Comparison of ENCODE assay signal across 18 cellular contexts in genomic region chr15:66854012-66854965, GRCh38.
DNase-seq lines count a peak whose midpoint lies in the region; ATAC-seq and TF ChIP-seq lines count a peak whose summit lies in the region.
"Had no signal": no experiment of that assay in that cellular context is flagged by ENCODE, and none has a peak within 500 bp of the region (broad histone marks: within the 10 kb centered on the region; RNA-seq: fewer than 3 reads in every experiment).

No MANE protein-coding gene starts in this region.

- H3K27me3 ChIP-seq in H9 (ENCODE audit: insufficient read depth, low read length) (no peaks in the 10 kb centered on the region), RWPE2 (ENCODE audit: insufficient read depth, poor library complexity, severe bottlenecking) (no peaks in the 10 kb centered on the region), thyroid gland (no peaks in the 10 kb centered on the region)
- H3K27me3 ChIP-seq: upper lobe of left lung had no signal

- H3K36me3 Mint-ChIP-seq in H9 (ENCODE audit: insufficient read depth in 1 of 3, low read depth in 3 of 3): no peaks in the 10 kb centered on the region
- H3K36me3 Mint-ChIP-seq in activated T-cell treated with anti-CD3 and anti-CD28 coated beads, Interleukin-2, amount 50 U/mL, for 4 hours (ENCODE audit: insufficient read depth): no peaks in the 10 kb centered on the region
- H3K36me3 Mint-ChIP-seq: natural killer cell, T-cell had no signal

- no peak for ATAC-seq in RWPE2 (ENCODE audit: low read depth)
- ATAC-seq in sciatic nerve: no peak
- no peak for ATAC-seq in activated T-cell treated with anti-CD3 and anti-CD28 coated beads, Interleukin-2, amount 50 U/mL, for 4 hours
- ATAC-seq: natural killer cell, T-cell had no signal

- no peaks in the 10 kb centered on the region; a peak in 1 of 5 replicates for H3K9me3 Mint-ChIP-seq in H9
- H3K9me3 Mint-ChIP-seq in activated T-cell treated with anti-CD3 and anti-CD28 coated beads, Interleukin-2, amount 50 U/mL, for 4 hours: no peaks in the 10 kb centered on the region
- H3K9me3 Mint-ChIP-seq: CD8-positive, alpha-beta memory T cell; natural killer cell; T-cell had no signal

- no peak overlapping the region for H2BK15ac ChIP-seq in H9 (ENCODE audit: low read depth, low read length)

- WGBS in H9 (ENCODE audit: extremely low coverage, insufficient read length, low lambda C conversion rate): no CpG with 5 or more reads among the region's 23 CpGs
- 87 to 88% methylated on average over 23 of the region's 23 CpGs for whole genome bisulfite sequencing in thyroid gland, 2 donors

- H2BK12ac ChIP-seq in H9 (ENCODE audit: insufficient read length, low read depth, low read length): no peak overlapping the region

- H3K4ac ChIP-seq in H9 (ENCODE audit: low read depth, low read length): no peak overlapping the region

- no peak overlapping the region for H3T11ph ChIP-seq in H9 (ENCODE audit: low read length)

- no peak overlapping the region for H3K27ac ChIP-seq in H9 (ENCODE audit: insufficient read length, low read depth, low read length)
- H3K27ac ChIP-seq in RWPE2 (ENCODE audit: poor library complexity, severe bottlenecking): no peak overlapping the region
- no peak overlapping the region for H3K27ac ChIP-seq in thyroid gland
- H3K27ac ChIP-seq: esophagus squamous epithelium, upper lobe of left lung had no signal

- H3K18ac ChIP-seq in H9 (ENCODE audit: insufficient read length, low read depth, low read length): no peak overlapping the region

- no peaks in the 10 kb centered on the region for H3K79me2 ChIP-seq in H9 (ENCODE audit: insufficient read depth, low read length)

- H3K27ac Mint-ChIP-seq in H9: no peak overlapping the region; a peak in 1 of 7 replicates
- H3K27ac Mint-ChIP-seq: natural killer cell, T-cell had no signal

- peak; percentile 42 for DNase-seq in H9
- DNase-seq in RWPE2 (ENCODE audit: low spot score): peak; percentile 70
- DNase-seq in islet precursor cell: peak; percentile 48
- peak; percentile 54 for DNase-seq in sciatic nerve (ENCODE audit: low spot score)
- no peak for DNase-seq in thyroid gland
- DNase-seq in NCI-H226: no peak
- DNase-seq in activated T-cell treated with anti-CD3 and anti-CD28 coated beads, Interleukin-2, amount 50 U/mL, for 4 hours: no peak
- no peak for DNase-seq in T1000 (lab: John Stamatoyannopoulos, UW)
- DNase-seq: CD8-positive, alpha-beta memory T cell; central memory CD4-positive, alpha-beta T cell; effector CD8-positive, alpha-beta T cell; esophagus squamous epithelium; natural killer cell; NCI-H1417 treated with DMSO at 0.1 percent for 48 hours; SHP77 treated with DMSO at 0.1 percent for 48 hours; stimulated activated naive CD4-positive, alpha-beta T cell treated with Interleukin-2 at 50 U/mL for 16 hours had no signal

- no peak overlapping the region for H3K9ac ChIP-seq in H9 (ENCODE audit: extremely low read depth, insufficient read length, low read length)

- H3K4me1 ChIP-seq in H9 (ENCODE audit: insufficient read depth, low read length) (no peaks in the 10 kb centered on the region), RWPE2 (ENCODE audit: insufficient read depth, poor library complexity, severe bottlenecking) (no peaks in the 10 kb centered on the region), thyroid gland (peaks cover 7 to 16% of the 10 kb centered on the region in 2 donors)

- H2BK120ac ChIP-seq in H9 (ENCODE audit: low read depth, low read length, poor library complexity, severe bottlenecking): no peak overlapping the region

- H2BK20ac ChIP-seq in H9 (ENCODE audit: low read depth, low read length, poor library complexity, severe bottlenecking): no peak overlapping the region

- H3K4me2 ChIP-seq in H9 (ENCODE audit: insufficient read depth, insufficient read length, low read length): no peak overlapping the region

- TF ChIP-seq CTCF in H9 (conservative IDR thresholded peaks at IDR 0.05) (no peak), RWPE2 (IDR thresholded peaks at IDR 0.05; ENCODE audit: poor library complexity, severe bottlenecking) (no peak), thyroid gland (IDR thresholded peaks at IDR 0.05) (no peak)

- H4K5ac ChIP-seq in H9 (ENCODE audit: insufficient read length, low read depth, low read length): no peak overlapping the region

- H2BK5ac ChIP-seq in H9 (ENCODE audit: insufficient read length, low read length): no peak overlapping the region

- H3K56ac ChIP-seq in H9 (ENCODE audit: insufficient read length, low read depth, low read length): no peak overlapping the region

- intact Hi-C loops in sciatic nerve (cut with DNase I): loop anchor here (5.0 kb wide), 2 partner anchors 237 to 252 kb away; no protein-coding TSS in a partner anchor
- intact Hi-C loops in thyroid gland (cut with DNase I): loop anchor here (5.0 kb wide), 2 partner anchors 237 to 252 kb away; no protein-coding TSS in a partner anchor

- H4K91ac ChIP-seq in H9 (ENCODE audit: insufficient read length, low read depth, low read length): no peak overlapping the region

- no peak for TF ChIP-seq POLR2A in thyroid gland (IDR thresholded peaks at IDR 0.05)

- no peak overlapping the region; a peak in 1 of 5 replicates for H3K4me3 Mint-ChIP-seq in H9
- H3K4me3 Mint-ChIP-seq in activated T-cell treated with anti-CD3 and anti-CD28 coated beads, Interleukin-2, amount 50 U/mL, for 4 hours: no peak overlapping the region
- H3K4me3 Mint-ChIP-seq: CD8-positive, alpha-beta memory T cell; natural killer cell; T-cell had no signal

- H4K20me1 ChIP-seq in H9 (ENCODE audit: control insufficient read depth, insufficient read depth, insufficient read length): no peaks in the 10 kb centered on the region

- no peaks in the 10 kb centered on the region for H3K36me3 ChIP-seq in RWPE2 (ENCODE audit: low read depth)
- no peaks in the 10 kb centered on the region for H3K36me3 ChIP-seq in thyroid gland
- H3K36me3 ChIP-seq: esophagus squamous epithelium, upper lobe of left lung had no signal

- H3K9me3 ChIP-seq in H9 (ENCODE audit: control insufficient read depth, low read depth, low read length): no peaks in the 10 kb centered on the region
- no peaks in the 10 kb centered on the region for H3K9me3 ChIP-seq in RWPE2 (ENCODE audit: severe bottlenecking)
- H3K9me3 ChIP-seq in thyroid gland: no peaks in the 10 kb centered on the region
- H3K9me3 ChIP-seq: esophagus squamous epithelium, upper lobe of left lung had no signal

- H3K4me3 ChIP-seq in RWPE2 (ENCODE audit: severe bottlenecking): no peak overlapping the region
- no peak overlapping the region for H3K4me3 ChIP-seq in thyroid gland (replicated peaks in 1 of 3)
- H3K4me3 ChIP-seq: esophagus squamous epithelium, upper lobe of left lung had no signal

- no peak overlapping the region for H3K23ac ChIP-seq in H9 (ENCODE audit: insufficient read length, low read depth, low read length)

- no peak overlapping the region for H4K8ac ChIP-seq in H9 (replicated peaks; ENCODE audit: insufficient read length, low read depth, low read length)

- H3K79me1 ChIP-seq in H9 (ENCODE audit: insufficient read depth, low read depth, low read length, poor library complexity, severe bottlenecking): no peaks in the 10 kb centered on the region

- H2AFZ ChIP-seq in H9 (ENCODE audit: low read length): no peak overlapping the region

- H3K23me2 ChIP-seq in H9 (ENCODE audit: insufficient read length, low read depth, low read length, poor library complexity, severe bottlenecking): no peaks in the 10 kb centered on the region

- no peak overlapping the region for H3K14ac ChIP-seq in H9 (ENCODE audit: insufficient read depth, low read length)

- H2AK5ac ChIP-seq in H9 (ENCODE audit: insufficient read length, low read length): no peak overlapping the region

- H3K27me3 Mint-ChIP-seq in H9 (ENCODE audit: low read depth): peaks cover 32% of the 10 kb centered on the region
- peaks cover 20% of the 10 kb centered on the region for H3K27me3 Mint-ChIP-seq in activated T-cell treated with anti-CD3 and anti-CD28 coated beads, Interleukin-2, amount 50 U/mL, for 4 hours (ENCODE audit: low read depth)

- H3K4me1 Mint-ChIP-seq in H9: peaks cover 14 to 29% of the 10 kb centered on the region in 2 experiments
- H3K4me1 Mint-ChIP-seq in activated T-cell treated with anti-CD3 and anti-CD28 coated beads, Interleukin-2, amount 50 U/mL, for 4 hours (ENCODE audit: low read depth): peaks cover 7% of the 10 kb centered on the region

Comparison
In these comparisons a context has a peak if more than half of its experiments do, and no peak if none do; other contexts are left out.
1. DNase-seq: peak in H9 (single experiment), RWPE2 (single experiment), islet precursor cell (single experiment) and sciatic nerve (single experiment); none in thyroid gland (0 of 2), NCI-H226 (single experiment), activated T-cell treated with anti-CD3 and anti-CD28 coated beads, Interleukin-2, amount 50 U/mL, for 4 hours (single experiment) and T1000 (single experiment).